In the genomic region with DNA sequence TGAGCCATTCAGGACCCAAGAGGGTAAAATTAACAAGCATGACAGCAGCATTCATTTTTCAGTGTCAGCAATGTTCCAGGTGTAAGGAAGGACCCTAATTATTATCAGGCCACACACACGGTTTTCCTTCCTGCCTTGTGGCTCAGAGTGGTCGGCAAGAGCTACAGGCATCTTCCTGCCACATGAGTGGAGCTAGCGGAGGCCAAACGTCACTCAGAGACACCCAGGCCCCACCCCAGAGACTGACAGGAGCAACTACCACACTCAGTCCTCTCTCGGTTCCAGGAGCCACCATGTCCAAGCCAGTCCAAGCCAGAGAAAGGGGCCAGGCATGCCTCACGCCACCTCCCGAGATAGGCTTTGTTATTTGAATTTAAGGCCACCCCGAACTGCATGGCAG, we compare ENCODE assay signal across 12 cellular contexts.
DNase-seq lines count a peak whose midpoint lies in the region; ATAC-seq and TF ChIP-seq lines count a peak whose summit lies in the region.
"Had no signal": no experiment of that assay in that cellular context is flagged by ENCODE, and none has a peak within 500 bp of the region (broad histone marks: within the 10 kb centered on the region; RNA-seq: fewer than 3 reads in every experiment).

No MANE protein-coding gene starts in this region.

- DNase-seq in activated naive CD8-positive, alpha-beta T cell treated with anti-CD3 and anti-CD28 coated beads, Interleukin-2, amount 10 ng/mL, durations not matched to agents 7 days and 5 days, result peak; percentile 45
- DNase-seq in activated naive CD8-positive, alpha-beta T cell treated with anti-CD3 and anti-CD28 coated beads for 36 hours, result no peak
- DNase-seq in dorsolateral prefrontal cortex, result peak in 1 of 10 donors; percentile 36
- no peak for DNase-seq in aorta
- DNase-seq in epidermal melanocyte (ENCODE audit: insufficient read length, low spot score), result no peak
- DNase-seq in COLO829 (ENCODE audit: low spot score), result no peak
- DNase-seq: activated effector memory CD4-positive, alpha-beta T cell treated with Interleukin-2 at 50 U/mL for 16 hours; mesendoderm; NCI-H69 had no signal

- POLR2A ChIA-PET in activated naive CD8-positive, alpha-beta T cell treated with anti-CD3 and anti-CD28 coated beads, Interleukin-2, amount 10 ng/mL, durations not matched to agents 7 days and 5 days (lab: Charles Lee), result interaction anchor here (0.7 to 1.9 kb wide), 2 partner anchors 44 to 84 kb away, joined by 4 read pairs; no protein-coding TSS in a partner anchor

- TF ChIP-seq CTCF in dorsolateral prefrontal cortex (IDR thresholded peaks at IDR 0.05 in 54 of 56, conservative IDR thresholded peaks at IDR 0.05 in 2 of 56; ENCODE audit: low read depth in 1 of 56, partially characterized antibody in 56 of 56), result no peak
- no peak for TF ChIP-seq CTCF in nephron (IDR thresholded peaks at IDR 0.05; ENCODE audit: unreplicated experiment in 3 of 3)

- H3K27ac ChIP-seq in dorsolateral prefrontal cortex (peak overlapping the region in 57 of 59 donors; percentile 29 to 89 (median 77)), aorta (ENCODE audit: low read depth in 1 of 2, low read length in 2 of 2) (peak overlapping the region; percentile 90 to 98)

- peaks cover 2 to 4% of the 10 kb centered on the region in 2 donors for H3K4me1 ChIP-seq in aorta (ENCODE audit: control insufficient read depth in 1 of 2, insufficient read depth in 2 of 2, low read length in 2 of 2)

- 12 to 14% methylated on average over 8 of the region's 8 CpGs for whole genome bisulfite sequencing in aorta, 2 donors

- H3K27me3 Mint-ChIP-seq in activated naive CD8-positive, alpha-beta T cell treated with anti-CD3 and anti-CD28 coated beads, Interleukin-2, amount 10 ng/mL, durations not matched to agents 7 days and 5 days, result no peaks in the 10 kb centered on the region
- no peaks in the 10 kb centered on the region for H3K27me3 Mint-ChIP-seq in activated naive CD8-positive, alpha-beta T cell treated with anti-CD3 and anti-CD28 coated beads for 36 hours
- peaks cover 9% of the 10 kb centered on the region for H3K27me3 Mint-ChIP-seq in nephron (ENCODE audit: low read depth)

- peak overlapping the region; percentile 39 for H3K4me3 Mint-ChIP-seq in activated naive CD8-positive, alpha-beta T cell treated with anti-CD3 and anti-CD28 coated beads, Interleukin-2, amount 10 ng/mL, durations not matched to agents 7 days and 5 days
- no peak overlapping the region for H3K4me3 Mint-ChIP-seq in activated naive CD8-positive, alpha-beta T cell treated with anti-CD3 and anti-CD28 coated beads for 36 hours
- no peak overlapping the region for H3K4me3 Mint-ChIP-seq in nephron

- intact Hi-C loops in dorsolateral prefrontal cortex (cut with DNase I), result loop anchor here (5.0 to 10.0 kb wide), 4 partner anchors 203 to 391 kb away; no protein-coding TSS in a partner anchor
- intact Hi-C loops in aorta (cut with DNase I), result loop anchor here in 1 of 2 donors (5.0 kb wide), 1 partner anchor 79 kb away; no protein-coding TSS in a partner anchor

- H3K4me1 Mint-ChIP-seq in activated naive CD8-positive, alpha-beta T cell treated with anti-CD3 and anti-CD28 coated beads, Interleukin-2, amount 10 ng/mL, durations not matched to agents 7 days and 5 days, result peaks cover 26% of the 10 kb centered on the region
- peaks cover 31% of the 10 kb centered on the region for H3K4me1 Mint-ChIP-seq in activated naive CD8-positive, alpha-beta T cell treated with anti-CD3 and anti-CD28 coated beads for 36 hours
- H3K4me1 Mint-ChIP-seq in nephron, result peaks cover 31% of the 10 kb centered on the region

- H3K9me3 ChIP-seq in aorta (ENCODE audit: control insufficient read depth, low read length), result no peaks in the 10 kb centered on the region

- no peak overlapping the region for H3K4me3 ChIP-seq in dorsolateral prefrontal cortex
- H3K4me3 ChIP-seq in aorta (ENCODE audit: low read length in 2 of 2), result no peak overlapping the region
- H3K4me3 ChIP-seq: K562 had no signal

- H3K9me3 Mint-ChIP-seq in activated naive CD8-positive, alpha-beta T cell treated with anti-CD3 and anti-CD28 coated beads, Interleukin-2, amount 10 ng/mL, durations not matched to agents 7 days and 5 days, result no peaks in the 10 kb centered on the region
- H3K9me3 Mint-ChIP-seq in activated naive CD8-positive, alpha-beta T cell treated with anti-CD3 and anti-CD28 coated beads for 36 hours, result no peaks in the 10 kb centered on the region
- no peaks in the 10 kb centered on the region for H3K9me3 Mint-ChIP-seq in nephron

- no peaks in the 10 kb centered on the region for H3K36me3 ChIP-seq in aorta (ENCODE audit: control insufficient read depth in 1 of 2, insufficient read depth in 2 of 2, low read length in 1 of 2)

- no peaks in the 10 kb centered on the region for H3K36me3 Mint-ChIP-seq in activated naive CD8-positive, alpha-beta T cell treated with anti-CD3 and anti-CD28 coated beads, Interleukin-2, amount 10 ng/mL, durations not matched to agents 7 days and 5 days
- no peaks in the 10 kb centered on the region for H3K36me3 Mint-ChIP-seq in activated naive CD8-positive, alpha-beta T cell treated with anti-CD3 and anti-CD28 coated beads for 36 hours
- no peaks in the 10 kb centered on the region for H3K36me3 Mint-ChIP-seq in nephron (ENCODE audit: low read depth)

- H3K27ac Mint-ChIP-seq in activated naive CD8-positive, alpha-beta T cell treated with anti-CD3 and anti-CD28 coated beads, Interleukin-2, amount 10 ng/mL, durations not matched to agents 7 days and 5 days, result peak overlapping the region; percentile 78
- H3K27ac Mint-ChIP-seq in activated naive CD8-positive, alpha-beta T cell treated with anti-CD3 and anti-CD28 coated beads for 36 hours, result no peak overlapping the region
- peak overlapping the region in 2 of 3 experiments; percentile 52 to 67 for H3K27ac Mint-ChIP-seq in nephron

- H3K27me3 ChIP-seq in dorsolateral prefrontal cortex, result no peaks in the 10 kb centered on the region
- peaks cover 0 to 1% of the 10 kb centered on the region in 2 donors for H3K27me3 ChIP-seq in aorta (ENCODE audit: control insufficient read depth in 1 of 2, insufficient read depth in 2 of 2, low read length in 1 of 2)

- peak; percentile 86 for ATAC-seq in activated naive CD8-positive, alpha-beta T cell treated with anti-CD3 and anti-CD28 coated beads, Interleukin-2, amount 10 ng/mL, durations not matched to agents 7 days and 5 days (ENCODE audit: low read depth)
- ATAC-seq in aorta (ENCODE audit: low FRiP score) (peak; percentile 52), GM19455 (IDR thresholded peaks at IDR 0.05; ENCODE audit: unreplicated experiment) (no peak)
- ATAC-seq: K562 had no signal
